In the genomic region with DNA sequence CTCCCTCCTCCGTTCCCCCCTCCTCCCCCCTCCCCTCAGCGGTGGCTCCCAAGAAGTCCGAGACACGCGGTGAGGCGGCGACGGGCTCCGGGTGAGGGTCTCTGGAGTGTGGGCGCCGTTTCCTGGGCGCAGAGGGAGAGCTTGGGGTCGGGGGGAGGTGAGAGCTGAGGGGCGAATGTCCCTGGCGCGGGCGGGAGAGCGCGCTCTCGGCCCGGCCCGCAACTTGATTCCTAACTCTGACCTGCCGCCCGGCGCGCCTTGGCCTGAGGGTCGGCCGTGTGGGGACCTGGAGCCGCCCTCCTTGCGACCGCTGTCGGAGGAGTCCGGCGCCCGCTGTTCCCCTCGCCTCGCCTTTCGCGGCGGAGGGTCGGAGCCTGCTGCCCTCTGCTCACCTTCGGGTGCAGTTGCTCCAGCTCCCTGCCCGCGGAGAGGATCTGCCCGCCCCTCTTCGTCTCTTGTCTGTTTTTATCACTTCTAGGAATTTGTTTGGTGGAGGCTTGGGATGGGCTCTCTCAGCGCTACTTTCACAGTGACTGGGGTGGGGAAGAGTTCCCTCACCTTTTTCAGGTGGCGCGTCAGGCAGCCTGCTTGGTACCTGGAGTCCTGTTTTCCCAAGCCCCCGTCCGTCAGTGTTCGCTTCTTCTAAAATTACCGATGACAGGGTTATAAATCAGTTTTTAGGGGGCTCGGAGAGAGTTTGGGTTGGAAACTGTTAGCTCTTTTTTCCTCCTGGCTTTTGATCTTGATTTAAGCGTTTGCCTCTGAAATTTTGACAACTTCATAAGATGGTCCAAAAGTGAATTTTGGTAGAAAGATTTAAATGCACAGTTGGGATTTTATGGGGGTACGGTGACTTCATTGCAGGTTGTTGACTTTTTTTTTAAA, we compare ENCODE assay signal across 8 cellular contexts. TPM values are rescaled to one million over a fixed set of nuclear protein-coding genes. Genes with fewer than 3 reads are reported as not detected.
DNase-seq lines count a peak whose midpoint lies in the region; ATAC-seq and TF ChIP-seq lines count a peak whose summit lies in the region.

No MANE protein-coding gene starts in this region.

- TF ChIP-seq CTCF in fibroblast of villous mesenchyme (IDR thresholded peaks at IDR 0.05; ENCODE audit: insufficient read depth, low read depth, low read length) (no peak), omental fat pad (IDR thresholded peaks at IDR 0.05) (no peak)

- H3K27ac Mint-ChIP-seq in activated CD8-positive, alpha-beta T cell treated with anti-CD3 and anti-CD28 coated beads, Interleukin-2, amount 10 ng/mL, durations not matched to agents 7 days and 5 days = peak overlapping the region; percentile 98

- H3K27me3 Mint-ChIP-seq in activated CD8-positive, alpha-beta T cell treated with anti-CD3 and anti-CD28 coated beads, Interleukin-2, amount 10 ng/mL, durations not matched to agents 7 days and 5 days (ENCODE audit: low read depth) = peaks cover 2% of the 10 kb centered on the region

- H3K36me3 Mint-ChIP-seq in activated CD8-positive, alpha-beta T cell treated with anti-CD3 and anti-CD28 coated beads, Interleukin-2, amount 10 ng/mL, durations not matched to agents 7 days and 5 days (ENCODE audit: low read depth) = peaks cover 28% of the 10 kb centered on the region

- H3K9me3 Mint-ChIP-seq in activated CD8-positive, alpha-beta T cell treated with anti-CD3 and anti-CD28 coated beads, Interleukin-2, amount 10 ng/mL, durations not matched to agents 7 days and 5 days (ENCODE audit: insufficient read depth) = no peaks in the 10 kb centered on the region

- H3K4me3 ChIP-seq in MG63 = peak overlapping the region; percentile 94
- peak overlapping the region; percentile 91 for H3K4me3 ChIP-seq in fibroblast of villous mesenchyme (ENCODE audit: low read depth, low read length)

- peak overlapping the region; percentile 96 for H3K4me3 Mint-ChIP-seq in activated CD8-positive, alpha-beta T cell treated with anti-CD3 and anti-CD28 coated beads, Interleukin-2, amount 10 ng/mL, durations not matched to agents 7 days and 5 days

- peak; percentile 11 to 20 for ATAC-seq in activated CD4-positive, CD25-positive, alpha-beta regulatory T cell treated with anti-CD3 and anti-CD28 coated beads, Interleukin-2, amount 50 U/mL, for 24 hours
- no peak for ATAC-seq in activated CD8-positive, alpha-beta T cell treated with anti-CD3 and anti-CD28 coated beads, Interleukin-2, amount 10 ng/mL, durations not matched to agents 7 days and 5 days
- peak; percentile 60 for ATAC-seq in omental fat pad (ENCODE audit: low FRiP score)

- CTCF ChIA-PET in activated CD8-positive, alpha-beta T cell treated with anti-CD3 and anti-CD28 coated beads, Interleukin-2, amount 10 ng/mL, durations not matched to agents 7 days and 5 days (lab: Charles Lee) = interaction anchor here (1.4 to 3.3 kb wide), 4 partner anchors 14 to 573 kb away, joined by 3 to 25 read pairs (median 7); no protein-coding TSS in a partner anchor

- no peaks in the 10 kb centered on the region for H3K27me3 ChIP-seq in MG63

- POLR2A ChIA-PET in activated CD8-positive, alpha-beta T cell treated with anti-CD3 and anti-CD28 coated beads, Interleukin-2, amount 10 ng/mL, durations not matched to agents 7 days and 5 days (lab: Charles Lee) = interaction anchor here (0.5 to 1.7 kb wide), 10 partner anchors 12 to 352 kb away, joined by 3 to 6 read pairs (median 4); no protein-coding TSS in a partner anchor

- no peak for DNase-seq in activated CD4-positive, CD25-positive, alpha-beta regulatory T cell treated with anti-CD3 and anti-CD28 coated beads, Interleukin-2, amount 50 U/mL, for 72 hours
- DNase-seq in HCEC 1CT (peak; percentile 36), MG63 (peak; percentile 45), fibroblast of villous mesenchyme (ENCODE audit: low read depth) (peak; percentile 47), omental fat pad (ENCODE audit: low spot score) (no peak), putamen (ENCODE audit: low spot score) (no peak)
- peak; percentile 53 for DNase-seq in activated CD8-positive, alpha-beta T cell treated with anti-CD3 and anti-CD28 coated beads, Interleukin-2, amount 10 ng/mL, durations not matched to agents 7 days and 5 days

- H3K4me1 Mint-ChIP-seq in activated CD8-positive, alpha-beta T cell treated with anti-CD3 and anti-CD28 coated beads, Interleukin-2, amount 10 ng/mL, durations not matched to agents 7 days and 5 days (ENCODE audit: low read depth) = peaks cover 46% of the 10 kb centered on the region

- no peaks in the 10 kb centered on the region for H3K9me3 ChIP-seq in MG63

- peaks cover 17% of the 10 kb centered on the region for H3K36me3 ChIP-seq in MG63

RNA-seq across cellular contexts. Expression of a gene that starts 0.5 kb away (rescaled TPM):
- 41.6 and 50.4 TPM in 2 replicates for total RNA-seq in MG63 (2014; rRNA removed; shearing (Covaris generic); ENCODE audit: low replicate concordance)
- 10 to 100 TPM; 64.4 to 68.3 TPM for total RNA-seq in activated CD8-positive, alpha-beta T cell treated with anti-CD3 and anti-CD28 coated beads, Interleukin-2, amount 10 ng/mL, durations not matched to agents 7 days and 5 days
- total RNA-seq in fibroblast of villous mesenchyme (34.1 and 48.8 TPM in 2 replicates), omental fat pad (100 to 1,000 TPM in 1 of 4 donors, 10 to 100 TPM in 3; 75.1 to 119 (median 93.4) TPM)

Comparison
In these comparisons a context has a peak if more than half of its experiments do, and no peak if none do; other contexts are left out.
1. DNase-seq: peak in HCEC 1CT (single experiment), MG63 (single experiment), activated CD8-positive, alpha-beta T cell treated with anti-CD3 and anti-CD28 coated beads, Interleukin-2, amount 10 ng/mL, durations not matched to agents 7 days and 5 days (single experiment) and fibroblast of villous mesenchyme (single experiment); none in activated CD4-positive, CD25-positive, alpha-beta regulatory T cell treated with anti-CD3 and anti-CD28 coated beads, Interleukin-2, amount 50 U/mL, for 72 hours (single experiment), omental fat pad (single experiment) and putamen (single experiment).